Comparison of ENCODE assay signal across 2 cellular contexts in the genomic region with DNA sequence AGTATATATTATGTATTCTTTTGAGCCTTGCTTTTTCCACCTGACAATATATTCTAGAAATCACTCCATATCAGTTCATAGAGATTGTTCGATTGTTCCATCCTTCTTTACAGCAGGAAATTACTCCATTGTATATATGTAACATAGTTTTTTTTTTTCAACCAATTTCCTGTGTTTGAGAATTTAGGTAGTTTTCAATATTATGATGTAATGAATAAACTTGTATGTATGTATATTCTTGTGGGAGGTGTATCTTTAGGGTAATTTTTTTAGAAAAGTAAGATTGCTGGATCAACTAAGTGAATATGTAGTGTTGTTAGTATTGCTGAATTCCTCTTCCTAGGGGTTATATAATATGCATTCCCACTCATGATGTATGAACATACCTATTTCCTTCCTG.
A peak's percentile ranks its signal among the peaks of the same experiment; 100 is the strongest.
TF ChIP-seq lines count a peak whose summit lies in the region.

No MANE protein-coding gene starts in this region.

TF ChIP-seq in HEK293, 187 proteins besides CTCF, POLR2A, EP300 and RAD21:
- TF ChIP-seq, protein P1, sequence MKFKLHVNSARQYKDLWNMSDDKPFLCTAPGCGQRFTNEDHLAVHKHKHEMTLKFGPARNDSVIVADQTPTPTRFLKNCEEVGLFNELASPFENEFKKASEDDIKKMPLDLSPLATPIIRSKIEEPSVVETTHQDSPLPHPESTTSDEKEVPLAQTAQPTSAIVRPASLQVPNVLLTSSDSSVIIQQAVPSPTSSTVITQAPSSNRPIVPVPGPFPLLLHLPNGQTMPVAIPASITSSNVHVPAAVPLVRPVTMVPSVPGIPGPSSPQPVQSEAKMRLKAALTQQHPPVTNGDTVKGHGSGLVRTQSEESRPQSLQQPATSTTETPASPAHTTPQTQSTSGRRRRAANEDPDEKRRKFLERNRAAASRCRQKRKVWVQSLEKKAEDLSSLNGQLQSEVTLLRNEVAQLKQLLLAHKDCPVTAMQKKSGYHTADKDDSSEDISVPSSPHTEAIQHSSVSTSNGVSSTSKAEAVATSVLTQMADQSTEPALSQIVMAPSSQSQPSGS (tag by site-specific recombination; IDR thresholded peaks at IDR 0.05; ENCODE audit: low read depth) = peak; percentile 59
- no peak for TF ChIP-seq ZNF23 (tag by site-specific recombination; IDR thresholded peaks at IDR 0.05; ENCODE audit: borderline replicate concordance)
TF ChIP-seq in HEK293: peak in this region for 1.

TF ChIP-seq in endothelial cell of umbilical vein, 7 proteins besides CTCF, POLR2A, EP300 and RAD21:
- TF ChIP-seq FOS (IDR thresholded peaks at IDR 0.05; ENCODE audit: borderline replicate concordance, insufficient read depth, low read length) (no peak), POLR2AphosphoS5 (IDR thresholded peaks at IDR 0.05; ENCODE audit: insufficient read depth, low read depth, low read length) (no peak), GATA2 (IDR thresholded peaks at IDR 0.05; ENCODE audit: insufficient read depth, insufficient read length, low read depth, low read length) (no peak), EZH2 (IDR thresholded peaks at IDR 0.05; ENCODE audit: borderline replicate concordance, low read depth, low read length, severe bottlenecking) (no peak), JUN (IDR thresholded peaks at IDR 0.05; ENCODE audit: borderline replicate concordance, insufficient read depth, insufficient read length, low read depth) (no peak)
- TF ChIP-seq, protein P2, sequence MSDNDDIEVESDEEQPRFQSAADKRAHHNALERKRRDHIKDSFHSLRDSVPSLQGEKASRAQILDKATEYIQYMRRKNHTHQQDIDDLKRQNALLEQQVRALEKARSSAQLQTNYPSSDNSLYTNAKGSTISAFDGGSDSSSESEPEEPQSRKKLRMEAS (IDR thresholded peaks at IDR 0.05; ENCODE audit: insufficient read depth, insufficient read length) = no peak
